In the genomic region with DNA sequence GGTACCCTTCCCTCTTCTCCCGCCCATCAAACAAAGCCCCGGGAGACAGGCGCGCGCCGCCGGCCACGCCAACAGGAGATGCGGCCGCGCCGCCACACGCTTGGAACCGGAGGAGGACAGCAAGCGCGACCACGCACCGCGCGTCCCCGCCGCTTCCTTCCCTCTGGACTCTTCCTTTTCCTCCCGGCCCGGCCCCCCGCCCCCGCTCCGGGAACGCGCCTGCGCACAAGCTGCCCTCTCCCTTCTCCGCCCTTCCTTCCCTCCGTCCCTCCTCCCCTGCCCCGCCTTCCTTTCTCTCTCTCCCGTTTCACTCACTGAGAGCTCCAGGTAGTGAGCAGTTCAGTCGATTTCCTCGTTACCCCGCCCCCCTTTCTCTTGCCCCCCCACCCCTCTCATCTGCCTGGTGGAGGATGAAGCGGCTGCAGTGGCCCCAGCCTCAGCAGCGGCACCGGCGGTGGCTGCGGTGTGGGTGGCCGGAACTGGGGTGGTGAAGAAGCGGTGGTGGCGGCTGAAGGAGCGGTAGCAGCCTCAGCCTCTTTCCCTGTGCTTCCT, we compare ENCODE assay signal across 1 cellular context.
TF ChIP-seq lines count a peak whose summit lies in the region.

TSS of gene RASA1 (plus strand) at position 310 of the 552 bp plus-strand sequence. CDS start 569 bp downstream, outside the sequence.

TF ChIP-seq in GM12878, 131 proteins besides CTCF, POLR2A, EP300 and RAD21 (continued from another document and continues in another):
- TF ChIP-seq, protein P1, sequence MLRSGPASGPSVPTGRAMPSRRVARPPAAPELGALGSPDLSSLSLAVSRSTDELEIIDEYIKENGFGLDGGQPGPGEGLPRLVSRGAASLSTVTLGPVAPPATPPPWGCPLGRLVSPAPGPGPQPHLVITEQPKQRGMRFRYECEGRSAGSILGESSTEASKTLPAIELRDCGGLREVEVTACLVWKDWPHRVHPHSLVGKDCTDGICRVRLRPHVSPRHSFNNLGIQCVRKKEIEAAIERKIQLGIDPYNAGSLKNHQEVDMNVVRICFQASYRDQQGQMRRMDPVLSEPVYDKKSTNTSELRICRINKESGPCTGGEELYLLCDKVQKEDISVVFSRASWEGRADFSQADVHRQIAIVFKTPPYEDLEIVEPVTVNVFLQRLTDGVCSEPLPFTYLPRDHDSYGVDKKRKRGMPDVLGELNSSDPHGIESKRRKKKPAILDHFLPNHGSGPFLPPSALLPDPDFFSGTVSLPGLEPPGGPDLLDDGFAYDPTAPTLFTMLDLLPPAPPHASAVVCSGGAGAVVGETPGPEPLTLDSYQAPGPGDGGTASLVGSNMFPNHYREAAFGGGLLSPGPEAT (IDR thresholded peaks at IDR 0.05; ENCODE audit: low read depth): no peak
- TF ChIP-seq CBFB (IDR thresholded peaks at IDR 0.05; ENCODE audit: low read depth) (no peak; the same call in 1 of the 2 replicates), CBX3 (IDR thresholded peaks at IDR 0.05; ENCODE audit: borderline replicate concordance, low read depth) (no peak), BHLHE40 (IDR thresholded peaks at IDR 0.05; ENCODE audit: borderline replicate concordance in 1 of 2, low read depth in 2 of 2, low read length in 1 of 2) (peak in 1 of 2 experiments; percentile 38; a peak in 1 of 4 replicates), TCF3 (IDR thresholded peaks at IDR 0.05; ENCODE audit: borderline replicate concordance, insufficient read depth, low read depth, low read length) (0 out of 2 replicates have a peak, but pooled peaks have one; percentile 40), MAX (IDR thresholded peaks at IDR 0.05; ENCODE audit: low read depth, low read length) (no peak), FOXK2 (IDR thresholded peaks at IDR 0.05) (no peak), EED (IDR thresholded peaks at IDR 0.05; ENCODE audit: low read depth) (peak; percentile 91), ZNF24 (IDR thresholded peaks at IDR 0.05) (no peak), POLR2AphosphoS5 (IDR thresholded peaks at IDR 0.05; ENCODE audit: low read length) (peak; percentile 76), BRCA1 (IDR thresholded peaks at IDR 0.05; ENCODE audit: low read depth, low read length) (no peak), USF2 (IDR thresholded peaks at IDR 0.05; ENCODE audit: borderline replicate concordance, low read depth, low read length) (no peak), BCL3 (IDR thresholded peaks at IDR 0.05; ENCODE audit: borderline replicate concordance, insufficient read depth, low read depth, low read length, poor library complexity, severe bottlenecking) (peak; percentile 37), SIX5 (IDR thresholded peaks at IDR 0.05; ENCODE audit: low read depth, low read length, severe bottlenecking) (no peak), RFX5 (IDR thresholded peaks at IDR 0.05; ENCODE audit: low read depth, low read length) (no peak), ZNF592 (IDR thresholded peaks at IDR 0.05) (no peak), SUPT20H (IDR thresholded peaks at IDR 0.05; ENCODE audit: borderline replicate concordance, control insufficient read depth, low read depth, low read length) (no peak), IRF4 (IDR thresholded peaks at IDR 0.05; ENCODE audit: low read depth, low read length) (no peak), RCOR1 (conservative IDR thresholded peaks at IDR 0.05; ENCODE audit: low read depth, low read length) (no peak), NRF1 (conservative IDR thresholded peaks at IDR 0.05; ENCODE audit: low read depth, low read length) (no peak), TBL1XR1 (IDR thresholded peaks at IDR 0.05; ENCODE audit: low read depth, low read length) (no peak), TAF1 (IDR thresholded peaks at IDR 0.05; ENCODE audit: borderline replicate concordance, low read depth, low read length) (peak; percentile 82), NR2C2 (IDR thresholded peaks at IDR 0.05; ENCODE audit: borderline replicate concordance, control insufficient read depth, insufficient read length, low read depth) (no peak), POU2F2 (IDR thresholded peaks at IDR 0.05; ENCODE audit: borderline replicate concordance, low read depth, low read length) (no peak; the same call in 2 of the 3 replicates), SREBF2 (IDR thresholded peaks at IDR 0.05; ENCODE audit: low read length) (no peak), MYB (IDR thresholded peaks at IDR 0.05; ENCODE audit: borderline replicate concordance, low read depth, low read length) (no peak), JUND (IDR thresholded peaks at IDR 0.05; ENCODE audit: low read depth, low read length) (no peak), RUNX3 (IDR thresholded peaks at IDR 0.05; ENCODE audit: low read length) (no peak), ZBTB33 (IDR thresholded peaks at IDR 0.05) (no peak), GABPA (IDR thresholded peaks at IDR 0.05; ENCODE audit: low read depth) (0 out of 2 replicates have a peak, but pooled peaks have one; percentile 5), MTA3 (IDR thresholded peaks at IDR 0.05; ENCODE audit: borderline replicate concordance, low read length) (no peak; the same call in 1 of the 2 replicates)
- TF ChIP-seq, protein P2, sequence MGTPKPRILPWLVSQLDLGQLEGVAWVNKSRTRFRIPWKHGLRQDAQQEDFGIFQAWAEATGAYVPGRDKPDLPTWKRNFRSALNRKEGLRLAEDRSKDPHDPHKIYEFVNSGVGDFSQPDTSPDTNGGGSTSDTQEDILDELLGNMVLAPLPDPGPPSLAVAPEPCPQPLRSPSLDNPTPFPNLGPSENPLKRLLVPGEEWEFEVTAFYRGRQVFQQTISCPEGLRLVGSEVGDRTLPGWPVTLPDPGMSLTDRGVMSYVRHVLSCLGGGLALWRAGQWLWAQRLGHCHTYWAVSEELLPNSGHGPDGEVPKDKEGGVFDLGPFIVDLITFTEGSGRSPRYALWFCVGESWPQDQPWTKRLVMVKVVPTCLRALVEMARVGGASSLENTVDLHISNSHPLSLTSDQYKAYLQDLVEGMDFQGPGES (IDR thresholded peaks at IDR 0.05): no peak
- TF ChIP-seq, protein P3, sequence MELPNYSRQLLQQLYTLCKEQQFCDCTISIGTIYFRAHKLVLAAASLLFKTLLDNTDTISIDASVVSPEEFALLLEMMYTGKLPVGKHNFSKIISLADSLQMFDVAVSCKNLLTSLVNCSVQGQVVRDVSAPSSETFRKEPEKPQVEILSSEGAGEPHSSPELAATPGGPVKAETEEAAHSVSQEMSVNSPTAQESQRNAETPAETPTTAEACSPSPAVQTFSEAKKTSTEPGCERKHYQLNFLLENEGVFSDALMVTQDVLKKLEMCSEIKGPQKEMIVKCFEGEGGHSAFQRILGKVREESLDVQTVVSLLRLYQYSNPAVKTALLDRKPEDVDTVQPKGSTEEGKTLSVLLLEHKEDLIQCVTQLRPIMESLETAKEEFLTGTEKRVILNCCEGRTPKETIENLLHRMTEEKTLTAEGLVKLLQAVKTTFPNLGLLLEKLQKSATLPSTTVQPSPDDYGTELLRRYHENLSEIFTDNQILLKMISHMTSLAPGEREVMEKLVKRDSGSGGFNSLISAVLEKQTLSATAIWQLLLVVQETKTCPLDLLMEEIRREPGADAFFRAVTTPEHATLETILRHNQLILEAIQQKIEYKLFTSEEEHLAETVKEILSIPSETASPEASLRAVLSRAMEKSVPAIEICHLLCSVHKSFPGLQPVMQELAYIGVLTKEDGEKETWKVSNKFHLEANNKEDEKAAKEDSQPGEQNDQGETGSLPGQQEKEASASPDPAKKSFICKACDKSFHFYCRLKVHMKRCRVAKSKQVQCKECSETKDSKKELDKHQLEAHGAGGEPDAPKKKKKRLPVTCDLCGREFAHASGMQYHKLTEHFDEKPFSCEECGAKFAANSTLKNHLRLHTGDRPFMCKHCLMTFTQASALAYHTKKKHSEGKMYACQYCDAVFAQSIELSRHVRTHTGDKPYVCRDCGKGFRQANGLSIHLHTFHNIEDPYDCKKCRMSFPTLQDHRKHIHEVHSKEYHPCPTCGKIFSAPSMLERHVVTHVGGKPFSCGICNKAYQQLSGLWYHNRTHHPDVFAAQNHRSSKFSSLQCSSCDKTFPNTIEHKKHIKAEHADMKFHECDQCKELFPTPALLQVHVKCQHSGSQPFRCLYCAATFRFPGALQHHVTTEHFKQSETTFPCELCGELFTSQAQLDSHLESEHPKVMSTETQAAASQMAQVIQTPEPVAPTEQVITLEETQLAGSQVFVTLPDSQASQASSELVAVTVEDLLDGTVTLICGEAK (IDR thresholded peaks at IDR 0.05; ENCODE audit: borderline replicate concordance): no peak
- TF ChIP-seq, protein P4, sequence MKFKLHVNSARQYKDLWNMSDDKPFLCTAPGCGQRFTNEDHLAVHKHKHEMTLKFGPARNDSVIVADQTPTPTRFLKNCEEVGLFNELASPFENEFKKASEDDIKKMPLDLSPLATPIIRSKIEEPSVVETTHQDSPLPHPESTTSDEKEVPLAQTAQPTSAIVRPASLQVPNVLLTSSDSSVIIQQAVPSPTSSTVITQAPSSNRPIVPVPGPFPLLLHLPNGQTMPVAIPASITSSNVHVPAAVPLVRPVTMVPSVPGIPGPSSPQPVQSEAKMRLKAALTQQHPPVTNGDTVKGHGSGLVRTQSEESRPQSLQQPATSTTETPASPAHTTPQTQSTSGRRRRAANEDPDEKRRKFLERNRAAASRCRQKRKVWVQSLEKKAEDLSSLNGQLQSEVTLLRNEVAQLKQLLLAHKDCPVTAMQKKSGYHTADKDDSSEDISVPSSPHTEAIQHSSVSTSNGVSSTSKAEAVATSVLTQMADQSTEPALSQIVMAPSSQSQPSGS (IDR thresholded peaks at IDR 0.05; ENCODE audit: low read length): no peak
